ENCODE assay signal across 19 cellular contexts in the genomic region with DNA sequence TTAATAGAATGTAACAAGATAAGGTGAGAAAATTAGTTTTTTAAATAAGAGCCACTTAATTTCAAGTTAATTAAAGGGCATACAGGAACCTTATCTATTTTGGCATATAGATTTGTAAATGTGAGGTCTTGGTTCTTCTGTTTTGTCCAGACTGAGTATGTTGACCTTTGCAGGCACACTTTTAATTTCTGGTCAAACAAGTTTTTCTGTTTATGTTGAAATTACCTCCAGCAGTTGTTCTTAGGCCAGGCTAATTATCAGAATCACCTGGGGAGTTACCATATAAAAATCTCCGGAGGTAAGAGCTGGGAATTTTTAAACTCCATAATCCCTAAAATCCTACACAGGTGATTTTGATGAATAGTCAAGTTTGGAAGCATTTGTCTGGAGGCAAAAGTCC.
DNase-seq lines count a peak whose midpoint lies in the region; ATAC-seq and TF ChIP-seq lines count a peak whose summit lies in the region.
"Had no signal": no experiment of that assay in that cellular context is flagged by ENCODE, and none has a peak within 500 bp of the region (broad histone marks: within the 10 kb centered on the region; RNA-seq: fewer than 3 reads in every experiment).

No MANE protein-coding gene starts in this region.

- no peak overlapping the region for H4K91ac ChIP-seq in mesenchymal stem cell (ENCODE audit: low read length)

- TF ChIP-seq CTCF in left ventricle myocardium inferior (IDR thresholded peaks at IDR 0.05; ENCODE audit: borderline replicate concordance) (no peak), body of pancreas (IDR thresholded peaks at IDR 0.05) (no peak), transverse colon (IDR thresholded peaks at IDR 0.05) (no peak)

- in situ Hi-C loops in transverse colon (cut with MboI; ENCODE audit: low pct_ligation_motif_present in 1 of 4, low pct_unique_long_range_greater_than_20kb in 1 of 4, low sequenced_read_pairs in 3 of 4) = no loop called here

- H3K27ac ChIP-seq in left ventricle myocardium inferior (replicated peaks) = peak overlapping the region; percentile 64
- H3K27ac ChIP-seq in body of pancreas = peak overlapping the region in 3 of 4 donors; percentile 35 to 77 (median 73)
- H3K27ac ChIP-seq in mesenchymal stem cell (ENCODE audit: low read length, poor library complexity, severe bottlenecking) = peak overlapping the region; percentile 12
- no peak overlapping the region for H3K27ac ChIP-seq in transverse colon
- H3K27ac ChIP-seq: ascending aorta, colonic mucosa had no signal

- H3K14ac ChIP-seq in mesenchymal stem cell (ENCODE audit: low read length in 2 of 2) = no peak overlapping the region

- H3K27me3 ChIP-seq in left ventricle myocardium inferior (ENCODE audit: low read depth) = no peaks in the 10 kb centered on the region
- no peaks in the 10 kb centered on the region for H3K27me3 ChIP-seq in body of pancreas
- no peaks in the 10 kb centered on the region for H3K27me3 ChIP-seq in mesenchymal stem cell (ENCODE audit: control insufficient read depth in 1 of 2, insufficient read depth in 1 of 2, low read length in 2 of 2)
- H3K27me3 ChIP-seq in transverse colon = no peaks in the 10 kb centered on the region
- H3K27me3 ChIP-seq: ascending aorta, colonic mucosa had no signal

- H2BK5ac ChIP-seq in mesenchymal stem cell (ENCODE audit: low read depth, low read length, poor library complexity, severe bottlenecking) = no peak overlapping the region

- no peak overlapping the region for H2AK5ac ChIP-seq in mesenchymal stem cell (ENCODE audit: low read length, severe bottlenecking)

- no peak overlapping the region for H2BK12ac ChIP-seq in mesenchymal stem cell (ENCODE audit: low read length in 2 of 2)

- H2BK120ac ChIP-seq in mesenchymal stem cell (ENCODE audit: low read depth, low read length) = no peak overlapping the region

- no peak overlapping the region for H3K4me2 ChIP-seq in mesenchymal stem cell (ENCODE audit: low read length, poor library complexity, severe bottlenecking)

- H2AFZ ChIP-seq in mesenchymal stem cell (ENCODE audit: low read depth, low read length) = no peak overlapping the region

- H3K36me3 ChIP-seq in left ventricle myocardium inferior (no peaks in the 10 kb centered on the region), body of pancreas (replicated peaks in 1 of 2; ENCODE audit: insufficient read depth in 1 of 2, low read depth in 2 of 2) (no peaks in the 10 kb centered on the region), mesenchymal stem cell (ENCODE audit: control insufficient read depth in 1 of 2, insufficient read depth in 2 of 2, low read depth in 1 of 2, low read length in 2 of 2) (no peaks in the 10 kb centered on the region), transverse colon (no peaks in the 10 kb centered on the region)
- H3K36me3 ChIP-seq: ascending aorta, colonic mucosa had no signal

- H3K79me1 ChIP-seq in mesenchymal stem cell (replicated peaks; ENCODE audit: low read length, poor library complexity, severe bottlenecking) = no peaks in the 10 kb centered on the region

- no peaks in the 10 kb centered on the region for H3K9me3 ChIP-seq in left ventricle myocardium inferior (replicated peaks)
- no peaks in the 10 kb centered on the region for H3K9me3 ChIP-seq in body of pancreas
- H3K9me3 ChIP-seq in mesenchymal stem cell (ENCODE audit: control insufficient read depth, low read length) = no peaks in the 10 kb centered on the region
- no peaks in the 10 kb centered on the region for H3K9me3 ChIP-seq in transverse colon
- H3K9me3 ChIP-seq: ascending aorta, colonic mucosa had no signal

- peaks cover 51% of the 10 kb centered on the region for H3K4me1 ChIP-seq in left ventricle myocardium inferior
- peaks cover 35% of the 10 kb centered on the region for H3K4me1 ChIP-seq in body of pancreas
- no peaks in the 10 kb centered on the region for H3K4me1 ChIP-seq in mesenchymal stem cell (ENCODE audit: control insufficient read depth, insufficient read depth, low read depth, low read length)
- no peaks in the 10 kb centered on the region for H3K4me1 ChIP-seq in transverse colon
- H3K4me1 ChIP-seq: colonic mucosa had no signal

- no peak for ATAC-seq in left ventricle myocardium superior
- ATAC-seq in body of pancreas = peak; percentile 70
- ATAC-seq: CD8-positive, alpha-beta T cell had no signal

- no peak for TF ChIP-seq EP300 in transverse colon (IDR thresholded peaks at IDR 0.05; ENCODE audit: low read depth)

- peak overlapping the region; percentile 23 for H3K9ac ChIP-seq in mesenchymal stem cell (ENCODE audit: low read length)

- no peak overlapping the region for H4K8ac ChIP-seq in mesenchymal stem cell (ENCODE audit: low read length)

- intact Hi-C loops in left ventricle myocardium inferior (cut with micrococcal nuclease) (no loop called here), left ventricle myocardium superior (cut with micrococcal nuclease) (no loop called here), body of pancreas (cut with DNase I) (no loop called here), transverse colon (cut with DNase I; ENCODE audit: low total_unique reads) (no loop called here)

- H2BK15ac ChIP-seq in mesenchymal stem cell (ENCODE audit: low read depth, poor library complexity, severe bottlenecking) = no peak overlapping the region

- H3K4me3 ChIP-seq in left ventricle myocardium inferior (no peak overlapping the region), body of pancreas (no peak overlapping the region), mesenchymal stem cell (ENCODE audit: insufficient read depth in 1 of 2, low read depth in 1 of 2, low read length in 2 of 2) (no peak overlapping the region), transverse colon (no peak overlapping the region)
- H3K4me3 ChIP-seq: ascending aorta, colonic mucosa, lung had no signal

- 14 to 15% methylated on average over 1 of the region's 1 CpG for WGBS in body of pancreas, 2 donors
- WGBS in mesenchymal stem cell = no CpG with 5 or more reads among the region's 1 CpG
- 40 to 61% methylated on average over 1 of the region's 1 CpG for WGBS in transverse colon (ENCODE audit: low coverage in 1 of 2), 2 donors

- DNase-seq in left ventricle myocardium inferior (no peak), left ventricle myocardium superior (no peak), body of pancreas (no peak), mesenchymal stem cell (no peak), transverse colon (no peak), NK-92 (lab: John Stamatoyannopoulos, UW; ENCODE audit: unreplicated experiment) (no peak), AG08395 (ENCODE audit: low spot score) (no peak)
- DNase-seq in stimulated activated CD4-positive, alpha-beta T cell treated with anti-CD3 and anti-CD28 coated beads, Interleukin-1b, Interleukin-23, amount 100 ng/mL, for 48 hours = no peak
- DNase-seq: activated CD4-positive, alpha-beta T cell treated with anti-CD3 and anti-CD28 coated beads, Interleukin-2, amount 10 ng/mL, durations not matched to agents 24 days and 14 days; activated naive CD4-positive, alpha-beta T cell treated with Interleukin-2 at 50 U/mL for 16 hours; CD8-positive, alpha-beta T cell; colonic mucosa; NCI-H187 treated with DMSO at 0.1 percent for 48 hours; NCI-H524; OCI-M1; stimulated activated CD4-positive, alpha-beta T cell treated with anti-CD3 and anti-CD28 coated beads, Interleukin-12 subunit alpha, Interleukin-12 subunit beta, amount 100 ng/mL, for 4 hours; stimulated activated naive CD4-positive, alpha-beta T cell treated with Interleukin-2 at 50 U/mL for 16 hours had no signal

- H3K23ac ChIP-seq in mesenchymal stem cell (ENCODE audit: low read length in 2 of 2) = no peak overlapping the region

- no peak overlapping the region for H3K4ac ChIP-seq in mesenchymal stem cell (ENCODE audit: low read depth in 1 of 2, low read length in 2 of 2)

- H3K18ac ChIP-seq in mesenchymal stem cell (ENCODE audit: low read depth in 1 of 2, low read length in 2 of 2) = no peak overlapping the region

- TF ChIP-seq POLR2A in body of pancreas (IDR thresholded peaks at IDR 0.05) = no peak
- TF ChIP-seq POLR2A in transverse colon (IDR thresholded peaks at IDR 0.05) = no peak

Comparison
In these comparisons a context has a peak if more than half of its experiments do, and no peak if none do; other contexts are left out.
1. H3K27ac ChIP-seq: peak in left ventricle myocardium inferior (single experiment), body of pancreas (3 of 4) and mesenchymal stem cell (single experiment); none in transverse colon (0 of 4).